In the genomic region with DNA sequence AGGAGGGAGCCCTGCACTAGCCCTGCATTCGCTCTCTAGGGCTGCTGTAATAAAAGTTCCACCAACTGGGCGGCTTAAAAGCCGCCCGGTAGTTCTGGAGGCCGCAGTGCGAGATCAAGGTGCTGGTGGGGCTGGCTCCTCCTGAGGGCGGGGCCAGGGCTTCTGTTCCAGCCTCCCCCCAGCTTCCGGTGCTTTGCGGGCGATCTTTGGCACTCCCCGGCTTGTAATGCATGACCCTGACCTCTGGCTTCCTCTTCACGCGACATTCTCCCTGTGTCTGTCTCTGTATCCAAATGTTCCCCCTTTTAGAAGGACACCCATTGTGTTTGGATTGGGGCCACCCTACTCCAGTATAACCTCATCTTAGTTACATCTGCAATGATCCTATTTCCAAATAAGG, we compare ENCODE assay signal across 1 cellular context.
TF ChIP-seq lines count a peak whose summit lies in the region.

No MANE protein-coding gene starts in this region.

TF ChIP-seq in GM23338, 12 proteins besides CTCF, POLR2A, EP300 and RAD21 (continued from another document):
- TF ChIP-seq, protein P1, sequence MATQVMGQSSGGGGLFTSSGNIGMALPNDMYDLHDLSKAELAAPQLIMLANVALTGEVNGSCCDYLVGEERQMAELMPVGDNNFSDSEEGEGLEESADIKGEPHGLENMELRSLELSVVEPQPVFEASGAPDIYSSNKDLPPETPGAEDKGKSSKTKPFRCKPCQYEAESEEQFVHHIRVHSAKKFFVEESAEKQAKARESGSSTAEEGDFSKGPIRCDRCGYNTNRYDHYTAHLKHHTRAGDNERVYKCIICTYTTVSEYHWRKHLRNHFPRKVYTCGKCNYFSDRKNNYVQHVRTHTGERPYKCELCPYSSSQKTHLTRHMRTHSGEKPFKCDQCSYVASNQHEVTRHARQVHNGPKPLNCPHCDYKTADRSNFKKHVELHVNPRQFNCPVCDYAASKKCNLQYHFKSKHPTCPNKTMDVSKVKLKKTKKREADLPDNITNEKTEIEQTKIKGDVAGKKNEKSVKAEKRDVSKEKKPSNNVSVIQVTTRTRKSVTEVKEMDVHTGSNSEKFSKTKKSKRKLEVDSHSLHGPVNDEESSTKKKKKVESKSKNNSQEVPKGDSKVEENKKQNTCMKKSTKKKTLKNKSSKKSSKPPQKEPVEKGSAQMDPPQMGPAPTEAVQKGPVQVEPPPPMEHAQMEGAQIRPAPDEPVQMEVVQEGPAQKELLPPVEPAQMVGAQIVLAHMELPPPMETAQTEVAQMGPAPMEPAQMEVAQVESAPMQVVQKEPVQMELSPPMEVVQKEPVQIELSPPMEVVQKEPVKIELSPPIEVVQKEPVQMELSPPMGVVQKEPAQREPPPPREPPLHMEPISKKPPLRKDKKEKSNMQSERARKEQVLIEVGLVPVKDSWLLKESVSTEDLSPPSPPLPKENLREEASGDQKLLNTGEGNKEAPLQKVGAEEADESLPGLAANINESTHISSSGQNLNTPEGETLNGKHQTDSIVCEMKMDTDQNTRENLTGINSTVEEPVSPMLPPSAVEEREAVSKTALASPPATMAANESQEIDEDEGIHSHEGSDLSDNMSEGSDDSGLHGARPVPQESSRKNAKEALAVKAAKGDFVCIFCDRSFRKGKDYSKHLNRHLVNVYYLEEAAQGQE (IDR thresholded peaks at IDR 0.05; ENCODE audit: unreplicated experiment) = no peak
- no peak for TF ChIP-seq EZH2phosphoT487 (IDR thresholded peaks at IDR 0.05; ENCODE audit: unreplicated experiment)
